2 cellular contexts compared by ENCODE assay signal in the genomic region with DNA sequence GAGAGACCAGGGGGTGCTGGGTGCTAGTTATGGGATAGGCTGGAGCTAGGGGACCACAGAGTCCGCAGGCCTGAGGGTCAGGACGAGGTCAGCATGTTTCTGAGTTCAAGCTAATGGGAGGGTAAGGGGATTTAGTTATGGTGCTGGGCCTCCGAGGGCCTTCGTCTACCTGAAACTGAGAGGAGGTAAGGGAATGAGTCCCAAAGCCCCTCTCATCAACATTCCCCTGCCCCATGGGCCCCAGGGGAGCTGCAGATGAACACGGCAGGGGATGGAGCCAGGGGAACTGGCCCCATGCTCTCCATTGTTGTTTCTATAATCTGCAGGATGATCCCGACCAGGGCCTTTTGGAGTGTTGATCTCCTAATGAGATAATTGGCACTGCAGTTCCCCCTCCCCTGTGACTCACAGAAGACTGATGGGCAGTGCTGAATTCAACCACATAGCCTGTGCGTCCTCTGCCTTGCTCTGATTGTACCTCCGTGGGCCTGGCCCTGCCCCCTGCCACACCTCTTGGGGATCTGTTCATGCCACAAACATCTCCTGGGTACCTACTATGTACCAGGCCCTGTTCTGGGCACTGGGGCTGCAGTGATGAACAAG.
TF ChIP-seq lines count a peak whose summit lies in the region.

No MANE protein-coding gene starts in this region.

TF ChIP-seq in SK-N-SH treated with all-trans-retinoic acid at 6 μM for 48 hours, 23 proteins besides CTCF, POLR2A, EP300 and RAD21:
- TF ChIP-seq, protein P1, sequence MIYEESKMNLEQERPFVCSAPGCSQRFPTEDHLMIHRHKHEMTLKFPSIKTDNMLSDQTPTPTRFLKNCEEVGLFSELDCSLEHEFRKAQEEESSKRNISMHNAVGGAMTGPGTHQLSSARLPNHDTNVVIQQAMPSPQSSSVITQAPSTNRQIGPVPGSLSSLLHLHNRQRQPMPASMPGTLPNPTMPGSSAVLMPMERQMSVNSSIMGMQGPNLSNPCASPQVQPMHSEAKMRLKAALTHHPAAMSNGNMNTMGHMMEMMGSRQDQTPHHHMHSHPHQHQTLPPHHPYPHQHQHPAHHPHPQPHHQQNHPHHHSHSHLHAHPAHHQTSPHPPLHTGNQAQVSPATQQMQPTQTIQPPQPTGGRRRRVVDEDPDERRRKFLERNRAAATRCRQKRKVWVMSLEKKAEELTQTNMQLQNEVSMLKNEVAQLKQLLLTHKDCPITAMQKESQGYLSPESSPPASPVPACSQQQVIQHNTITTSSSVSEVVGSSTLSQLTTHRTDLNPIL (CRISPR knock-in tag; IDR thresholded peaks at IDR 0.05; ENCODE audit: low read depth), result no peak

TF ChIP-seq in H1, 55 proteins besides CTCF, POLR2A, EP300 and RAD21:
- TF ChIP-seq RXRA (IDR thresholded peaks at IDR 0.05; ENCODE audit: insufficient read depth, low read depth, low read length), result 0 out of 2 replicates have a peak, but pooled peaks have one; percentile 8
- no peak for TF ChIP-seq TEAD4 (IDR thresholded peaks at IDR 0.05; ENCODE audit: low read depth, low read length)
